8 cellular contexts compared by ENCODE assay signal in genomic region chr7:106111671-106112117, GRCh38. TPM values are rescaled to one million over a fixed set of nuclear protein-coding genes. Genes with fewer than 3 reads are reported as not detected.
A peak's percentile ranks its signal among the peaks of the same experiment; 100 is the strongest.
DNase-seq lines count a peak whose midpoint lies in the region; ATAC-seq and TF ChIP-seq lines count a peak whose summit lies in the region.

No MANE protein-coding gene starts in this region.

- peaks cover 71% of the 10 kb centered on the region for H3K4me1 Mint-ChIP-seq in CD4-positive, alpha-beta T cell (ENCODE audit: low read depth)

- peaks cover 23% of the 10 kb centered on the region for H3K4me1 ChIP-seq in iPS-15b (ENCODE audit: control insufficient read depth, insufficient read depth, low read length)

- peak overlapping the region; percentile 81 for H3K27ac ChIP-seq in CD4-positive, alpha-beta T cell (ENCODE audit: low read depth, low read length)
- peak overlapping the region; percentile 86 to 97 (median 95) for H3K27ac ChIP-seq in skin epidermis

- intact Hi-C loops in CD4-positive, alpha-beta T cell (cut with DNase I, micrococcal nuclease) = loop anchor here (2.0 to 5.0 kb wide), 7 partner anchors 15 to 1061 kb away; partner anchors contain the start of genes ATXN7L1 (in 2 of the 2), NAMPT (in 2 of the 2) and RINT1 (in 1 of the 2)

- peak overlapping the region; percentile 64 for H3K4me3 ChIP-seq in astrocyte of the cerebellum (ENCODE audit: low read depth, low read length)
- H3K4me3 ChIP-seq in iPS-15b (ENCODE audit: low read depth, low read length) = peak overlapping the region; percentile 67
- peak overlapping the region; percentile 50 to 85 (median 73) for H3K4me3 ChIP-seq in skin epidermis

- H3K36me3 Mint-ChIP-seq in CD4-positive, alpha-beta T cell (ENCODE audit: low read depth) = peaks cover 14% of the 10 kb centered on the region

- H3K9me3 Mint-ChIP-seq in CD4-positive, alpha-beta T cell = no peaks in the 10 kb centered on the region

- CTCF ChIA-PET in CD4-positive, alpha-beta T cell (lab: Charles Lee) = interaction anchor here (1.1 to 2.9 kb wide), 3 partner anchors 8 to 234 kb away, joined by 3 to 11 read pairs (median 8); no protein-coding TSS in a partner anchor

- no peaks in the 10 kb centered on the region for H3K9me3 ChIP-seq in CD4-positive, alpha-beta T cell (ENCODE audit: control insufficient read depth, low read length)
- H3K9me3 ChIP-seq in iPS-15b (ENCODE audit: control insufficient read depth, insufficient read depth, low read length) = no peaks in the 10 kb centered on the region

- TF ChIP-seq CTCF in CD4-positive, alpha-beta T cell (IDR thresholded peaks at IDR 0.05) = no peak
- no peak for TF ChIP-seq CTCF in astrocyte of the cerebellum (IDR thresholded peaks at IDR 0.05; ENCODE audit: low read depth, low read length, missing control alignments)

- H3K27me3 Mint-ChIP-seq in CD4-positive, alpha-beta T cell = no peaks in the 10 kb centered on the region

- H3K4me3 Mint-ChIP-seq in CD4-positive, alpha-beta T cell = peak overlapping the region; percentile 94

- no peaks in the 10 kb centered on the region for H3K36me3 ChIP-seq in iPS-15b (ENCODE audit: control insufficient read depth, insufficient read depth, low read length)

- peak overlapping the region; percentile 88 for H3K9ac ChIP-seq in iPS-15b (ENCODE audit: low read depth, low read length)

- peak overlapping the region; percentile 90 for H3K27ac Mint-ChIP-seq in CD4-positive, alpha-beta T cell

- peak in 3 of 10 experiments; percentile 6 to 21 (median 19) for DNase-seq in CD4-positive, alpha-beta T cell
- DNase-seq in OCI-M1 (lab: John Stamatoyannopoulos, UW) (peak; percentile 64), astrocyte of the cerebellum (ENCODE audit: low read depth) (no peak), cortex of kidney (lab: John Stamatoyannopoulos, UW) (no peak)

- peak; percentile 30 for ATAC-seq in CD4-positive, alpha-beta T cell (ENCODE audit: poor library complexity)
- ATAC-seq in GM19025 (IDR thresholded peaks at IDR 0.05; ENCODE audit: low read depth, unreplicated experiment) (peak; percentile 28), HG03159 (IDR thresholded peaks at IDR 0.05; ENCODE audit: unreplicated experiment) (peak; percentile 26)

- POLR2A ChIA-PET in CD4-positive, alpha-beta T cell (lab: Charles Lee) = interaction anchor here (0.8 to 10.6 kb wide), 26 partner anchors 8 to 1632 kb away, joined by 3 to 149 read pairs (median 6); partner anchors contain the start of genes CBLL1, CCDC71L, HBP1 and KMT2E

- in situ Hi-C loops in astrocyte of the cerebellum (cut with HindIII; ENCODE audit: low sequenced_read_pairs) = no loop called here

- no peaks in the 10 kb centered on the region for H3K27me3 ChIP-seq in CD4-positive, alpha-beta T cell (ENCODE audit: control insufficient read depth, insufficient read depth, low read length)
- H3K27me3 ChIP-seq in iPS-15b (ENCODE audit: control insufficient read depth, insufficient read depth, low read length) = no peaks in the 10 kb centered on the region

RNA-seq across cellular contexts. Expression of gene SYPL1, which starts 0.4 kb away (rescaled TPM):
- total RNA-seq in CD4-positive, alpha-beta T cell = 10 to 100 TPM; 51.2 to 53.1 TPM
